ENCODE assay signal across 9 cellular contexts in the genomic region with DNA sequence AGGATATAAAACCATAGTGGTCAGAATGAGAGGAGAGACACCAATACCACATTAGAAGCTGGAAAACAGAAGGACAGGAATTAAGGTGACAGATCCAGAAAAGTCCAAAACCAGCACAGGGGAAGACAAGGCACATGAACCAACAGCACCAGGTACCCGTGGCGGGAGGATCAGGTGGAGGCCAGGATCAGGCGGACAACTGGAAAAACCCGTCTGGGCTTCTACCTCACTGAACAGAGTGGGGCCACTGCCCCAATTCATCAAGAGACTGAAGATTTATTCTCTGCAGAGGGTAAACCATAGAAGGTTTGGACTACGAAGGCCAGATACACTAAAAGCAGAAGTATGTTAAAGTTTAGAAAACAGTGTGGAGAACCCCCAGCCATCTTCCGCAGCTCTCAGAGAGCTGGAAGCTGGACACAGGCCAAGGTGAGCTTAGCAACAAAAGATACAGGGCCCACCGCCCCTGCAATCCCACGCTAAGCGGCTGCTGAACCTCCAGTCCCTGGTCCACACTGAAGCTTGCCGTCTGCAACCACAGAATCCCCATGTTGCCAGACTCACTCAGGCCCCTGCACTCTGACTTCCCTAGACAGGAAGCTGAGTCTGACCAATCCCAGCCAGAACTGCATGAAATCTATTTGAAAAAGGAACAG. TPM values are rescaled to one million over a fixed set of nuclear protein-coding genes. Genes with fewer than 3 reads are reported as not detected.
DNase-seq lines count a peak whose midpoint lies in the region; FAIRE-seq and TF ChIP-seq lines count a peak whose summit lies in the region.
"Had no signal": no experiment of that assay in that cellular context is flagged by ENCODE, and none has a peak within 500 bp of the region (broad histone marks: within the 10 kb centered on the region; RNA-seq: fewer than 3 reads in every experiment).

No MANE protein-coding gene starts in this region.

- TF ChIP-seq EP300 in stomach (IDR thresholded peaks at IDR 0.05) = no peak

- intact Hi-C loops in left ventricle myocardium inferior (cut with micrococcal nuclease) = no loop called here
- intact Hi-C loops in stomach (cut with DNase I; ENCODE audit: low total_unique reads) = no loop called here

- no peak for TF ChIP-seq POLR2A in stomach (IDR thresholded peaks at IDR 0.05)

- H3K4me3 ChIP-seq in left ventricle myocardium inferior (no peak overlapping the region), stomach (no peak overlapping the region)

- H3K36me3 ChIP-seq in left ventricle myocardium inferior (no peaks in the 10 kb centered on the region), stomach (no peaks in the 10 kb centered on the region)

- H3K27ac ChIP-seq in left ventricle myocardium inferior (replicated peaks) (peak overlapping the region; percentile 44), stomach (no peak overlapping the region)

- no peaks in the 10 kb centered on the region for H3K27me3 ChIP-seq in left ventricle myocardium inferior (ENCODE audit: low read depth)
- H3K27me3 ChIP-seq in stomach = no peaks in the 10 kb centered on the region

- no peak for FAIRE-seq in urothelium cell line (lab: Jason Lieb, UNC)

- H3K9me3 ChIP-seq in left ventricle myocardium inferior (replicated peaks) (no peaks in the 10 kb centered on the region), stomach (no peaks in the 10 kb centered on the region)

- DNase-seq in SIG-M5 treated with dmso at 0.1 percent for 504 hours (lab: John Stamatoyannopoulos, UW; ENCODE audit: unreplicated experiment) = peak; percentile 46
- no peak for DNase-seq in SIG-M5 (lab: John Stamatoyannopoulos, UW)
- DNase-seq in OCI-M1 (lab: John Stamatoyannopoulos, UW) = peak; percentile 14
- DNase-seq in left ventricle myocardium inferior = no peak
- DNase-seq in urothelium cell line (ENCODE audit: low spot score) = peak; percentile 43
- DNase-seq in NCI-H1105 treated with DMSO at 0.1 percent for 48 hours (lab: John Stamatoyannopoulos, UW) = no peak
- no peak for DNase-seq in cerebellum (ENCODE audit: low spot score)
- no peak for DNase-seq in stomach
- DNase-seq: natural killer cell had no signal

- peaks cover 31% of the 10 kb centered on the region for H3K4me1 ChIP-seq in left ventricle myocardium inferior
- H3K4me1 ChIP-seq in stomach = peaks cover 7 to 46% (median 21%) of the 10 kb centered on the region in 4 donors

- WGBS in stomach, 5 donors = 51 to 74% (median 53%) methylated on average over 10 of the region's 10 CpGs

- TF ChIP-seq CTCF in left ventricle myocardium inferior (IDR thresholded peaks at IDR 0.05; ENCODE audit: borderline replicate concordance) = no peak
- TF ChIP-seq CTCF in stomach (IDR thresholded peaks at IDR 0.05) = no peak

RNA-seq across cellular contexts. Expression of gene ABHD12, which starts 29.9 kb away (rescaled TPM):
- total RNA-seq in left ventricle myocardium inferior (23.2 TPM), cerebellum (26.8 TPM), stomach (10 to 100 TPM; 11.1 to 99.1 (median 53.1) TPM)
- 10 to 100 TPM; 34.2 to 37.1 (median 34.2) TPM for polyA plus RNA-seq in stomach

RNA-seq across cellular contexts. Expression of gene GINS1, which starts 46.7 kb away (rescaled TPM):
- total RNA-seq in left ventricle myocardium inferior (0.41 TPM), cerebellum (12.1 TPM), stomach (1 to 10 TPM in 4 of 5 donors, not detected in 1; 1.0 to 9.4 (median 6.8) TPM)
- polyA plus RNA-seq in stomach = 1 to 10 TPM; 1.1 to 2.8 (median 2.3) TPM

Comparison
In these comparisons a context has a peak if more than half of its experiments do, and no peak if none do; other contexts are left out.
1. DNase-seq: peak in SIG-M5 treated with dmso at 0.1 percent for 504 hours (single experiment), OCI-M1 (single experiment) and urothelium cell line (single experiment); none in SIG-M5 (single experiment), left ventricle myocardium inferior (single experiment), NCI-H1105 treated with DMSO at 0.1 percent for 48 hours (single experiment), cerebellum (single experiment) and stomach (single experiment).